In genomic region chr1:145978477-145978859, GRCh38 we compare ENCODE assay signal across 11 cellular contexts. TPM values are rescaled to one million over a fixed set of nuclear protein-coding genes. Genes with fewer than 3 reads are reported as not detected.
DNase-seq lines count a peak whose midpoint lies in the region; ATAC-seq and TF ChIP-seq lines count a peak whose summit lies in the region.
"Had no signal": no experiment of that assay in that cellular context is flagged by ENCODE, and none has a peak within 500 bp of the region (broad histone marks: within the 10 kb centered on the region; RNA-seq: fewer than 3 reads in every experiment).

No MANE protein-coding gene starts in this region.

- no peak for TF ChIP-seq POLR2A in right lobe of liver (IDR thresholded peaks at IDR 0.05)
- no peak for TF ChIP-seq POLR2A in suprapubic skin (IDR thresholded peaks at IDR 0.05)

- POLR2A ChIA-PET in activated CD8-positive, alpha-beta T cell treated with anti-CD3 and anti-CD28 coated beads for 36 hours (lab: Charles Lee): interaction anchor here (1.1 to 14.1 kb wide), 13 partner anchors 10 to 154 kb away, joined by 3 to 446 read pairs (median 5); partner anchors contain the start of genes ANKRD34A, LIX1L, POLR3C and POLR3GL

- TF ChIP-seq EP300 in suprapubic skin (IDR thresholded peaks at IDR 0.05): no peak

- CTCF ChIA-PET in activated CD8-positive, alpha-beta T cell treated with anti-CD3 and anti-CD28 coated beads for 36 hours (lab: Charles Lee): interaction anchor here (0.9 to 8.7 kb wide), 14 partner anchors 12 to 152 kb away, joined by 3 to 247 read pairs (median 8); partner anchors contain the start of genes ANKRD34A, NUDT17, POLR3GL and RBM8A

- H3K4me3 Mint-ChIP-seq in activated CD8-positive, alpha-beta T cell treated with anti-CD3 and anti-CD28 coated beads for 36 hours: no peak overlapping the region

- peaks cover 39% of the 10 kb centered on the region for H3K4me1 Mint-ChIP-seq in activated CD8-positive, alpha-beta T cell treated with anti-CD3 and anti-CD28 coated beads for 36 hours (ENCODE audit: low read depth)

- H3K4me1 ChIP-seq in right lobe of liver: peaks cover 0 to 43% (median 11%) of the 10 kb centered on the region in 4 donors
- H3K4me1 ChIP-seq in suprapubic skin: peaks cover 62% of the 10 kb centered on the region

- H3K9me3 ChIP-seq in right lobe of liver (no peaks in the 10 kb centered on the region), suprapubic skin (no peaks in the 10 kb centered on the region)

- H3K36me3 Mint-ChIP-seq in activated CD8-positive, alpha-beta T cell treated with anti-CD3 and anti-CD28 coated beads for 36 hours (ENCODE audit: low read depth): no peaks in the 10 kb centered on the region

- ATAC-seq in right lobe of liver: no peak
- no peak for ATAC-seq in GM19452 (IDR thresholded peaks at IDR 0.05; ENCODE audit: unreplicated experiment)
- no peak for ATAC-seq in activated CD8-positive, alpha-beta T cell treated with anti-CD3 and anti-CD28 coated beads for 36 hours

- no peaks in the 10 kb centered on the region for H3K27me3 Mint-ChIP-seq in activated CD8-positive, alpha-beta T cell treated with anti-CD3 and anti-CD28 coated beads for 36 hours

- H3K27me3 ChIP-seq in HL-60 (ENCODE audit: insufficient read depth, poor library complexity, severe bottlenecking) (no peaks in the 10 kb centered on the region), right lobe of liver (no peaks in the 10 kb centered on the region), suprapubic skin (no peaks in the 10 kb centered on the region)

- H3K27ac ChIP-seq in HL-60 (replicated peaks) (peak overlapping the region; percentile 91), angular gyrus (ENCODE audit: low read depth, low read length) (peak overlapping the region; percentile 94), right lobe of liver (peak overlapping the region; percentile 77 to 91 (median 86)), suprapubic skin (peak overlapping the region; percentile 95)

- no peak overlapping the region for H3K4me3 ChIP-seq in HL-60 (replicated peaks; ENCODE audit: insufficient read depth, low read length)
- peak overlapping the region in 1 of 3 donors; percentile 5 for H3K4me3 ChIP-seq in right lobe of liver
- peak overlapping the region; percentile 30 for H3K4me3 ChIP-seq in suprapubic skin

- TF ChIP-seq CTCF in HL-60 (IDR thresholded peaks at IDR 0.05; ENCODE audit: insufficient read depth, low read length) (no peak), right lobe of liver (IDR thresholded peaks at IDR 0.05) (no peak), suprapubic skin (IDR thresholded peaks at IDR 0.05) (no peak)
- no peak for TF ChIP-seq CTCF in activated CD8-positive, alpha-beta T cell treated with anti-CD3 and anti-CD28 coated beads for 36 hours (IDR thresholded peaks at IDR 0.05)

- no peak overlapping the region for H3K27ac Mint-ChIP-seq in activated CD8-positive, alpha-beta T cell treated with anti-CD3 and anti-CD28 coated beads for 36 hours

- H3K36me3 ChIP-seq in right lobe of liver (no peaks in the 10 kb centered on the region), suprapubic skin (no peaks in the 10 kb centered on the region)

- intact Hi-C loops in right lobe of liver (cut with DNase I): loop anchor here in 1 of 2 donors (5.0 kb wide), 1 partner anchor 34 kb away; no protein-coding TSS in a partner anchor
- intact Hi-C loops in activated CD8-positive, alpha-beta T cell treated with anti-CD3 and anti-CD28 coated beads for 36 hours (cut with micrococcal nuclease): loop anchor here (2.0 kb wide), 1 partner anchor 14 kb away; no protein-coding TSS in a partner anchor

- DNase-seq in HL-60 (ENCODE audit: low read depth in 1 of 2, low spot score in 1 of 2) (no peak), right lobe of liver (no peak), suprapubic skin (ENCODE audit: low spot score in 2 of 2) (no peak), SKM-1 treated with dmso at 0.1 percent for 144 hours (lab: John Stamatoyannopoulos, UW; ENCODE audit: unreplicated experiment) (no peak), epidermal melanocyte (ENCODE audit: insufficient read length, low spot score) (no peak)
- no peak for DNase-seq in activated CD8-positive, alpha-beta T cell treated with anti-CD3 and anti-CD28 coated beads for 36 hours
- DNase-seq: activated gamma-delta T cell, KG1 had no signal

- H3K9me3 Mint-ChIP-seq in activated CD8-positive, alpha-beta T cell treated with anti-CD3 and anti-CD28 coated beads for 36 hours: no peaks in the 10 kb centered on the region

RNA-seq across cellular contexts. Expression of gene POLR3GL, which starts 14.0 kb away (rescaled TPM):
- total RNA-seq in right lobe of liver: 10 to 100 TPM in 4 of 6 experiments, 1 to 10 TPM in 2; 8.4 to 14.3 (median 11.9) TPM
- 10 to 100 TPM in 2 of 4 donors, 1 to 10 TPM in 2; 7.3 to 16.7 (median 11.9) TPM for total RNA-seq in suprapubic skin
- 10 to 100 TPM; 22.3 to 23.3 TPM for total RNA-seq in activated CD8-positive, alpha-beta T cell treated with anti-CD3 and anti-CD28 coated beads for 36 hours

RNA-seq across cellular contexts. Expression of gene ANKRD34A, which starts 14.1 kb away (rescaled TPM):
- total RNA-seq in right lobe of liver (under 1 TPM in 5 of 6 experiments, not detected in 1; 0.14 to 0.88 (median 0.22) TPM), suprapubic skin (under 1 TPM in 3 of 4 donors, not detected in 1; 0.21 to 0.64 (median 0.45) TPM)
- total RNA-seq in activated CD8-positive, alpha-beta T cell treated with anti-CD3 and anti-CD28 coated beads for 36 hours: 1 to 10 TPM; 6.6 to 7.7 TPM

RNA-seq across cellular contexts. Expression of gene TXNIP, which starts 17.9 kb away (rescaled TPM):
- total RNA-seq in right lobe of liver: 100 to 1,000 TPM in 3 of 6 experiments, 10 to 100 TPM in 3; 56.3 to 398 (median 134) TPM
- total RNA-seq in suprapubic skin: 1,000 to 10,000 TPM; 2,326 to 8,649 (median 2,541) TPM
- 100 to 1,000 TPM; 130 to 134 TPM for total RNA-seq in activated CD8-positive, alpha-beta T cell treated with anti-CD3 and anti-CD28 coated beads for 36 hours

RNA-seq across cellular contexts. Expression of gene LIX1L, which starts 20.7 kb away (rescaled TPM):
- total RNA-seq in right lobe of liver (10 to 100 TPM; 10.6 to 11.9 (median 11.0) TPM), suprapubic skin (10 to 100 TPM in 3 of 4 donors, 1 to 10 TPM in 1; 7.6 to 18.4 (median 11.3) TPM)
- total RNA-seq in activated CD8-positive, alpha-beta T cell treated with anti-CD3 and anti-CD28 coated beads for 36 hours: 10 to 100 TPM; 41.5 to 43.6 TPM

RNA-seq across cellular contexts. Expression of gene HJV, which starts 43.1 kb away (rescaled TPM):
- total RNA-seq in right lobe of liver (100 to 1,000 TPM in 4 of 6 experiments, 10 to 100 TPM in 2; 53.0 to 215 (median 109) TPM), suprapubic skin (not detected)
- not detected for total RNA-seq in activated CD8-positive, alpha-beta T cell treated with anti-CD3 and anti-CD28 coated beads for 36 hours
- total RNA-seq: sciatic nerve had no signal

Comparison
In these comparisons a context has a peak if more than half of its experiments do, and no peak if none do; other contexts are left out.
1. RNA of gene ANKRD34A, which starts 14.1 kb away (total RNA-seq): 6.6 to 7.7 TPM in activated CD8-positive, alpha-beta T cell treated with anti-CD3 and anti-CD28 coated beads for 36 hours; 0.21 to 0.64 TPM in suprapubic skin and 0.14 to 0.88 TPM in right lobe of liver; every median in the first group is over 4 times any median in the second.
2. RNA of gene TXNIP, which starts 17.9 kb away (total RNA-seq): 2,326 to 8,649 TPM in suprapubic skin; 56.3 to 398 TPM in right lobe of liver and 130 to 134 TPM in activated CD8-positive, alpha-beta T cell treated with anti-CD3 and anti-CD28 coated beads for 36 hours; every median in the first group is over 4 times any median in the second.
3. Peak in every context shown above with its lines, with median percentiles within 50 percentile points of each other: H3K27ac ChIP-seq.